In the genomic region with DNA sequence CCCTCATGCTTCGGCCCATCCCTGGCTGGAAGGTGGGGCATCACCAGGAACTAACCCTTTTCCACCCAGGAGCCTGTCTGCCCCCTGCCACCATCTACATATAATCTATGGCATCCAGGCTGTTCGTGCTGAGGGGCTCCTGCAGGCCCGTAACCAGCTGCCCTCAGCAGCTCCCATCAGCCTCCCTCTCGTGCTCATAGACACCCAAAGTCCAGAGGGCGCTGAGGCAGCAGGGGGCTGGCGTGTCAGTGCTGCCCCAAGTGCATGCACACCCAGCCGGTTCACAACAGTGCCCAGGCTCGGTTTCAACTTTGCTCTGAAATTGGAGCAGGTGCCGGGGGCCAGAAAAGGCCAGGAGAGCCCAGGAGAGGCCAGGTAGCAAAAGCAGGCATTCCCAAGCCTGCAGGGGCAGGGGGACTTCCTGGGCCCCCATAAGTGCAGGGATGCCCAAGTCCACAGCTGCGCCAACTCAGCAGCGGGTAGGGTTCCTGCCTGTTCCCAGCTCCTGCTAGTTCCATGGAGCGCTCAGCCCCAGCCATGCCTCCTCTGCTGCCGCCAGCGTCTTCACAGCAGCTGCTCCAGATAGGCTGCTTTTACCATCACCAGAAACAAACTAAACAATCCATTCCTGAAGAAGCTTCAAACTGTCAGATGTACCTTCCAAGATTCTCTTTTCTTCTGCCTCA, we compare ENCODE assay signal across 25 cellular contexts.
"Had no signal": no experiment of that assay in that cellular context is flagged by ENCODE, and none has a peak within 500 bp of the region (broad histone marks: within the 10 kb centered on the region; RNA-seq: fewer than 3 reads in every experiment).

No MANE protein-coding gene starts in this region.

- H3K27ac Mint-ChIP-seq: activated CD4-positive, alpha-beta T cell treated with anti-CD3 and anti-CD28 coated beads for 36 hours; activated naive CD4-positive, alpha-beta T cell treated with anti-CD3 and anti-CD28 coated beads for 36 hours; activated naive CD8-positive, alpha-beta T cell treated with anti-CD3 and anti-CD28 coated beads, Interleukin-2, amount 10 ng/mL, durations not matched to agents 7 days and 5 days; nephron progenitor cell; T-helper 2 cell treated with Interferon-gamma antibody and Interleukin-4, amounts not matched to agents 5 μg/mL and 100 μg/mL, for 36 hours had no signal

- H3K4me3 Mint-ChIP-seq: activated CD4-positive, alpha-beta T cell treated with anti-CD3 and anti-CD28 coated beads for 36 hours; activated naive CD4-positive, alpha-beta T cell treated with anti-CD3 and anti-CD28 coated beads for 36 hours; activated naive CD8-positive, alpha-beta T cell treated with anti-CD3 and anti-CD28 coated beads, Interleukin-2, amount 10 ng/mL, durations not matched to agents 7 days and 5 days; central memory CD8-positive, alpha-beta T cell; nephron progenitor cell; T-helper 2 cell treated with Interferon-gamma antibody and Interleukin-4, amounts not matched to agents 5 μg/mL and 100 μg/mL, for 36 hours had no signal

- H3K27me3 Mint-ChIP-seq: activated CD4-positive, alpha-beta T cell treated with anti-CD3 and anti-CD28 coated beads for 36 hours; activated naive CD8-positive, alpha-beta T cell treated with anti-CD3 and anti-CD28 coated beads, Interleukin-2, amount 10 ng/mL, durations not matched to agents 7 days and 5 days; central memory CD8-positive, alpha-beta T cell had no signal

- ATAC-seq: activated CD4-positive, alpha-beta T cell treated with anti-CD3 and anti-CD28 coated beads for 36 hours; left lung; pancreas had no signal

- H3K4me1 Mint-ChIP-seq: activated CD4-positive, alpha-beta T cell treated with anti-CD3 and anti-CD28 coated beads for 36 hours; activated naive CD8-positive, alpha-beta T cell treated with anti-CD3 and anti-CD28 coated beads, Interleukin-2, amount 10 ng/mL, durations not matched to agents 7 days and 5 days; central memory CD8-positive, alpha-beta T cell had no signal

- H3K9me3 Mint-ChIP-seq: nephron progenitor cell had no signal

- DNase-seq: activated CD4-positive, alpha-beta T cell treated with anti-CD3 and anti-CD28 coated beads for 36 hours; activated CD4-positive, CD25-positive, alpha-beta regulatory T cell; activated effector memory CD4-positive, alpha-beta T cell treated with Interleukin-2 at 50 U/mL for 16 hours; activated naive CD4-positive, alpha-beta T cell treated with anti-CD3 and anti-CD28 coated beads for 36 hours; activated naive CD8-positive, alpha-beta T cell treated with anti-CD3 and anti-CD28 coated beads, Interleukin-2, amount 10 ng/mL, durations not matched to agents 7 days and 5 days; amniotic stem cell; dermis blood vessel endothelial cell; effector CD8-positive, alpha-beta T cell; esophagus squamous epithelium; foreskin melanocyte; mammary epithelial cell; nephron progenitor cell; stimulated activated CD4-positive, alpha-beta T cell treated with anti-CD3 and anti-CD28 coated beads, Interleukin-15, amount 100 ng/mL, for 24 hours; stimulated activated CD4-positive, alpha-beta T cell treated with anti-CD3 and anti-CD28 coated beads, Interleukin-2, amount 100 ng/mL, for 24 hours; stimulated activated naive CD4-positive, alpha-beta T cell; T-helper 1 cell; transverse colon had no signal

- H3K27ac ChIP-seq: breast epithelium, epithelial cell of prostate, esophagus squamous epithelium, left lung, pancreas, right atrium auricular region, transverse colon had no signal

- H3K36me3 ChIP-seq: breast epithelium, esophagus squamous epithelium, left lung, pancreas, right atrium auricular region, transverse colon had no signal

- H3K27me3 ChIP-seq: breast epithelium, esophagus squamous epithelium, left lung, pancreas, right atrium auricular region, transverse colon had no signal

- H3K36me3 Mint-ChIP-seq: activated naive CD8-positive, alpha-beta T cell treated with anti-CD3 and anti-CD28 coated beads, Interleukin-2, amount 10 ng/mL, durations not matched to agents 7 days and 5 days had no signal

- H3K4me3 ChIP-seq: breast epithelium, esophagus squamous epithelium, left lung, pancreas, right atrium auricular region, smooth muscle cell, transverse colon had no signal

- H3K9me3 ChIP-seq: breast epithelium, esophagus squamous epithelium, pancreas, right atrium auricular region, transverse colon had no signal

- H3K4me1 ChIP-seq: breast epithelium, esophagus squamous epithelium, left lung, pancreas, right atrium auricular region, transverse colon had no signal
